ENCODE assay signal across 9 cellular contexts in genomic region chr6:148513145-148514071, GRCh38.
DNase-seq lines count a peak whose midpoint lies in the region; ATAC-seq, FAIRE-seq and TF ChIP-seq lines count a peak whose summit lies in the region.
"Had no signal": no experiment of that assay in that cellular context is flagged by ENCODE, and none has a peak within 500 bp of the region (broad histone marks: within the 10 kb centered on the region; RNA-seq: fewer than 3 reads in every experiment).

No MANE protein-coding gene starts in this region.

- WGBS in GM12878 (ENCODE audit: insufficient coverage, insufficient replicate concordance, low lambda C conversion rate, missing lambda C conversion rate), result 50% methylated on average over 14 of the region's 14 CpGs
- WGBS in psoas muscle, 3 donors, result 59 to 64% (median 61%) methylated on average over 14 of the region's 14 CpGs

- BruUV-seq in GM12878 (replicated peaks; lab: Mats Ljungman, UMichigan), result no TSS peak

- in situ Hi-C loops in GM12878 (cut with MboI), result no loop called here

- ATAC-seq in GM12878 (no peak), psoas muscle (peak in 3 of 4 donors; percentile 22 to 52 (median 45)), GM18858 (IDR thresholded peaks at IDR 0.05; ENCODE audit: unreplicated experiment) (no peak)

- no peaks in the 10 kb centered on the region for H3K36me3 ChIP-seq in GM12878 (ENCODE audit: control insufficient read depth in 2 of 2, insufficient read depth in 2 of 2, low read length in 1 of 2)
- no peaks in the 10 kb centered on the region for H3K36me3 ChIP-seq in right atrium auricular region
- H3K36me3 ChIP-seq in psoas muscle (ENCODE audit: insufficient read depth in 1 of 2, low read depth in 1 of 2), result no peaks in the 10 kb centered on the region

- TF ChIP-seq RAD21 in GM12878 (IDR thresholded peaks at IDR 0.05; ENCODE audit: insufficient read depth, low read depth, low read length), result no peak

- H3K4me2 ChIP-seq in GM12878 (ENCODE audit: control insufficient read depth, insufficient read depth), result no peak overlapping the region

- H3K27me3 ChIP-seq in GM12878 (replicated peaks in 1 of 2; ENCODE audit: control insufficient read depth in 2 of 2, insufficient read depth in 2 of 2, low read length in 1 of 2) (peaks cover 0 to 3% of the 10 kb centered on the region in 2 experiments; a peak in 3 of 4 replicates), right atrium auricular region (no peaks in the 10 kb centered on the region), psoas muscle (ENCODE audit: insufficient read depth in 3 of 3, low read length in 2 of 3) (peaks cover 0 to 2% (median 0%) of the 10 kb centered on the region in 3 donors)

- RAD21 ChIA-PET in GM12878 (lab: Charles Lee; ENCODE audit: unreplicated experiment), result no interaction called here

- H3K27ac ChIP-seq in GM12878 (ENCODE audit: control insufficient read depth, insufficient read depth) (no peak overlapping the region), right atrium auricular region (peak overlapping the region; percentile 77 to 88), psoas muscle (peak overlapping the region; percentile 69)

- TF ChIP-seq CTCF in AG10803 (conservative IDR thresholded peaks at IDR 0.05; ENCODE audit: low read length), result no peak
- no peak for TF ChIP-seq CTCF in GM12878 (IDR thresholded peaks at IDR 0.05 in 2 of 3, conservative IDR thresholded peaks at IDR 0.05 in 1 of 3; ENCODE audit: control insufficient read depth in 2 of 3, extremely low read depth in 1 of 3, insufficient read depth in 1 of 3, low read depth in 3 of 3, low read length in 3 of 3)
- TF ChIP-seq CTCF in right atrium auricular region (IDR thresholded peaks at IDR 0.05), result no peak
- TF ChIP-seq CTCF in psoas muscle (IDR thresholded peaks at IDR 0.05), result no peak

- DNase-seq in AG10803 (ENCODE audit: low read depth) (peak; percentile 94), GM12878 (ENCODE audit: low read depth, low spot score) (no peak), right atrium auricular region (ENCODE audit: low spot score) (no peak), psoas muscle (peak; percentile 40 to 67), ureter (ENCODE audit: low spot score) (no peak), SHP77 treated with DMSO at 0.1 percent for 48 hours (lab: John Stamatoyannopoulos, UW) (no peak), HEK293T (ENCODE audit: extremely low spot score) (no peak)

- FAIRE-seq in GM12878 (lab: Jason Lieb, UNC), result no peak
- FAIRE-seq: GM18507 had no signal

- H3K9me3 ChIP-seq in GM12878 (replicated peaks; ENCODE audit: control insufficient read depth, insufficient read depth, low read length) (no peaks in the 10 kb centered on the region; the same call in 2 of the 3 replicates), right atrium auricular region (no peaks in the 10 kb centered on the region), psoas muscle (no peaks in the 10 kb centered on the region)

- H3K4me1 ChIP-seq in GM12878 (ENCODE audit: control insufficient read depth, insufficient read depth, low read length) (no peaks in the 10 kb centered on the region), right atrium auricular region (peaks cover 0 to 53% of the 10 kb centered on the region in 2 donors), psoas muscle (peaks cover 14% of the 10 kb centered on the region)

- POLR2A ChIA-PET in GM12878 (lab: Charles Lee), result no interaction called here
- POLR2A ChIA-PET in HEK293T (lab: Yijun Ruan, JAX), result no interaction called here

- TF ChIP-seq EP300 in GM12878 (IDR thresholded peaks at IDR 0.05; ENCODE audit: borderline replicate concordance in 1 of 2, control insufficient read depth in 1 of 2, low read depth in 2 of 2, low read length in 2 of 2), result no peak

- intact Hi-C loops in GM12878 (cut with micrococcal nuclease; ENCODE audit: unreplicated experiment), result no loop called here
- intact Hi-C loops in psoas muscle (cut with DNase I), result no loop called here

- no peak for TF ChIP-seq POLR2A in GM12878 (IDR thresholded peaks at IDR 0.05; ENCODE audit: low read depth, low read length)

- no peak overlapping the region for H3K9ac ChIP-seq in GM12878 (ENCODE audit: control insufficient read depth, insufficient read depth, low read length)

- CTCF ChIA-PET in GM12878 (lab: Yijun Ruan, JAX) (no interaction called here), HEK293T (lab: Yijun Ruan, JAX) (no interaction called here)

- H2AFZ ChIP-seq in GM12878 (ENCODE audit: control insufficient read depth, low read depth, low read length), result no peak overlapping the region

- H3K79me2 ChIP-seq in GM12878 (ENCODE audit: control insufficient read depth, insufficient read depth, low read length), result no peaks in the 10 kb centered on the region

- H4K20me1 ChIP-seq in GM12878 (ENCODE audit: control insufficient read depth, insufficient read depth), result no peaks in the 10 kb centered on the region

- H3K4me3 ChIP-seq in AG10803 (ENCODE audit: low read length) (peak overlapping the region; percentile 54), GM12878 (no peak overlapping the region), right atrium auricular region (peak overlapping the region in 1 of 2 donors; percentile 23), psoas muscle (peak overlapping the region; percentile 12)

- SMC1A ChIA-PET in GM12878 (lab: Charles Lee; ENCODE audit: uncharacterized antibody, unreplicated experiment), result no interaction called here

TF ChIP-seq in GM12878, 131 proteins besides CTCF, POLR2A, EP300 and RAD21:
- TF ChIP-seq SREBF1 (IDR thresholded peaks at IDR 0.05; ENCODE audit: low read length) (no peak), BCL3 (IDR thresholded peaks at IDR 0.05; ENCODE audit: borderline replicate concordance, insufficient read depth, low read depth, low read length, poor library complexity, severe bottlenecking) (peak; percentile 70), TCF3 (IDR thresholded peaks at IDR 0.05; ENCODE audit: borderline replicate concordance, insufficient read depth, low read depth, low read length) (peak; percentile 49; the same call in 1 of the 2 replicates)
TF ChIP-seq in GM12878: peak in this region for 2.

TF ChIP-seq in HEK293T, 16 proteins besides CTCF, POLR2A, EP300 and RAD21:
- TF ChIP-seq NFRKB (IDR thresholded peaks at IDR 0.05) (no peak), SP1 (IDR thresholded peaks at IDR 0.05) (no peak), L3MBTL2 (conservative IDR thresholded peaks at IDR 0.05) (no peak), ELF4 (IDR thresholded peaks at IDR 0.05) (no peak), FOXK2 (IDR thresholded peaks at IDR 0.05) (no peak), ZNF384 (IDR thresholded peaks at IDR 0.05) (no peak), HDGF (IDR thresholded peaks at IDR 0.05; ENCODE audit: borderline replicate concordance) (no peak), FOXA1 (IDR thresholded peaks at IDR 0.05) (no peak)
TF ChIP-seq in HEK293T: peak in this region for 0.

Comparison
In these comparisons a context has a peak if more than half of its experiments do, and no peak if none do; other contexts are left out.
1. DNase-seq: peak in AG10803 (single experiment) and psoas muscle (2 of 2); none in GM12878 (single experiment), right atrium auricular region (single experiment), ureter (single experiment), SHP77 treated with DMSO at 0.1 percent for 48 hours (single experiment) and HEK293T (single experiment).
2. ATAC-seq: peak in psoas muscle (3 of 4); none in GM12878 (single experiment) and GM18858 (single experiment).